9 cellular contexts compared by ENCODE assay signal in genomic region chr12:57783466-57783801, GRCh38. TPM values are rescaled to one million over a fixed set of nuclear protein-coding genes. Genes with fewer than 3 reads are reported as not detected.
DNase-seq lines count a peak whose midpoint lies in the region; ATAC-seq and TF ChIP-seq lines count a peak whose summit lies in the region.
"Had no signal": no experiment of that assay in that cellular context is flagged by ENCODE, and none has a peak within 500 bp of the region (broad histone marks: within the 10 kb centered on the region; RNA-seq: fewer than 3 reads in every experiment).

No MANE protein-coding gene starts in this region.

- POLR2A ChIA-PET in CD4-positive, alpha-beta memory T cell (lab: Charles Lee; ENCODE audit: partially characterized antibody), result interaction anchor here (0.9 to 7.0 kb wide), 13 partner anchors 10 to 158 kb away, joined by 3 to 53 read pairs (median 4); partner anchors contain the start of genes ATP23, CYP27B1, EEF1AKMT3 and MARCHF9

- no peak for ATAC-seq in GM18498 (IDR thresholded peaks at IDR 0.05; ENCODE audit: unreplicated experiment)

- H3K27me3 ChIP-seq in CD4-positive, alpha-beta memory T cell (ENCODE audit: insufficient read depth, low read length), result no peaks in the 10 kb centered on the region
- H3K27me3 ChIP-seq in OCI-LY3 (ENCODE audit: low read depth, low read length), result no peaks in the 10 kb centered on the region
- H3K27me3 ChIP-seq in osteoblast (ENCODE audit: insufficient read depth, low read length), result no peaks in the 10 kb centered on the region

- peak overlapping the region; percentile 95 to 100 (median 99) for H3K27ac Mint-ChIP-seq in CD4-positive, alpha-beta memory T cell

- H3K4me3 ChIP-seq in CD4-positive, alpha-beta memory T cell (ENCODE audit: low read length in 2 of 2), result peak overlapping the region; percentile 92 to 97
- peak overlapping the region; percentile 89 for H3K4me3 ChIP-seq in OCI-LY3 (ENCODE audit: low read length)
- H3K4me3 ChIP-seq in epithelial cell of esophagus (ENCODE audit: low read length), result peak overlapping the region; percentile 74
- peak overlapping the region; percentile 99 for H3K4me3 ChIP-seq in osteoblast (ENCODE audit: insufficient read depth, low read length)

- peaks cover 18 to 39% of the 10 kb centered on the region in 2 donors for H3K36me3 Mint-ChIP-seq in CD4-positive, alpha-beta memory T cell

- H3K27ac ChIP-seq in CD4-positive, alpha-beta memory T cell (ENCODE audit: low read depth, low read length), result peak overlapping the region; percentile 73
- H3K27ac ChIP-seq in OCI-LY3 (ENCODE audit: low read length) (no peak overlapping the region), osteoblast (ENCODE audit: low read depth, low read length) (peak overlapping the region; percentile 86)

- H3K79me2 ChIP-seq in OCI-LY3 (ENCODE audit: low read length) (peaks cover 19% of the 10 kb centered on the region), osteoblast (ENCODE audit: insufficient read depth, low read length) (peaks cover 26% of the 10 kb centered on the region)

- H3K9me3 ChIP-seq in CD4-positive, alpha-beta memory T cell (ENCODE audit: control insufficient read depth in 1 of 2, low read length in 2 of 2), result no peaks in the 10 kb centered on the region
- H3K9me3 ChIP-seq in OCI-LY3 (ENCODE audit: insufficient read depth, low read length) (no peaks in the 10 kb centered on the region), osteoblast (ENCODE audit: low read depth, low read length) (no peaks in the 10 kb centered on the region)

- DNase-seq in CD4-positive, alpha-beta memory T cell, result no peak
- DNase-seq in epithelial cell of esophagus (ENCODE audit: low read depth) (no peak), osteoblast (ENCODE audit: insufficient read length, low spot score, missing footprints) (no peak), hepatic stellate cell (ENCODE audit: low spot score) (no peak), DMS 273 treated with DMSO at 0.1 percent for 48 hours (lab: John Stamatoyannopoulos, UW) (no peak), DMS114 treated with DMSO at 0.1 percent for 48 hours (lab: John Stamatoyannopoulos, UW; ENCODE audit: unreplicated experiment) (no peak)
- DNase-seq: NCI-H526 had no signal

- peaks cover 21% of the 10 kb centered on the region for H3K36me3 ChIP-seq in CD4-positive, alpha-beta memory T cell (ENCODE audit: insufficient read depth, low read length)
- H3K36me3 ChIP-seq in OCI-LY3 (replicated peaks; ENCODE audit: low read depth, low read length) (peaks cover 27% of the 10 kb centered on the region), osteoblast (ENCODE audit: insufficient read depth, low read length) (peaks cover 42% of the 10 kb centered on the region)

- H3K4me3 Mint-ChIP-seq in CD4-positive, alpha-beta memory T cell, result peak overlapping the region; percentile 95 to 100 (median 98)

- peak overlapping the region; percentile 88 for H3K4me2 ChIP-seq in OCI-LY3 (ENCODE audit: low read length)
- H3K4me2 ChIP-seq in osteoblast (ENCODE audit: insufficient read depth, low read length), result peak overlapping the region; percentile 93

- H3K9ac ChIP-seq in OCI-LY3 (ENCODE audit: low read length), result peak overlapping the region; percentile 69

- intact Hi-C loops in CD4-positive, alpha-beta memory T cell (cut with micrococcal nuclease), result loop anchor here (2.0 kb wide), 1 partner anchor 201 kb away; no protein-coding TSS in a partner anchor

- H2AFZ ChIP-seq in OCI-LY3 (ENCODE audit: low read depth, low read length), result no peak overlapping the region
- H2AFZ ChIP-seq in osteoblast (ENCODE audit: low read length), result no peak overlapping the region

- CTCF ChIA-PET in CD4-positive, alpha-beta memory T cell (lab: Charles Lee; ENCODE audit: partially characterized antibody), result interaction anchor here (0.7 to 7.8 kb wide), 15 partner anchors 10 to 325 kb away, joined by 3 to 64 read pairs (median 4); partner anchors contain the start of genes AVIL, CTDSP2, EEF1AKMT3 and METTL1

- peaks cover 43 to 51% (median 47%) of the 10 kb centered on the region in 4 donors for H3K4me1 Mint-ChIP-seq in CD4-positive, alpha-beta memory T cell

- H4K20me1 ChIP-seq in OCI-LY3 (ENCODE audit: insufficient read depth, low read length), result no peaks in the 10 kb centered on the region
- H4K20me1 ChIP-seq in osteoblast (ENCODE audit: insufficient read depth, low read length), result no peaks in the 10 kb centered on the region

- H3K4me1 ChIP-seq in CD4-positive, alpha-beta memory T cell (ENCODE audit: insufficient read depth, low read length), result peaks cover 53% of the 10 kb centered on the region
- H3K4me1 ChIP-seq in OCI-LY3 (ENCODE audit: low read length) (peaks cover 13% of the 10 kb centered on the region), osteoblast (ENCODE audit: insufficient read depth, low read length) (peaks cover 11% of the 10 kb centered on the region)

- TF ChIP-seq CTCF in OCI-LY3 (IDR thresholded peaks at IDR 0.05; ENCODE audit: low read depth, low read length) (no peak), epithelial cell of esophagus (IDR thresholded peaks at IDR 0.05; ENCODE audit: insufficient read depth, low read depth, low read length, missing control alignments) (no peak), osteoblast (IDR thresholded peaks at IDR 0.05; ENCODE audit: extremely low read depth, low read depth, low read length) (no peak)

- H3K27me3 Mint-ChIP-seq in CD4-positive, alpha-beta memory T cell, result no peaks in the 10 kb centered on the region

- peaks cover 0 to 4% (median 0%) of the 10 kb centered on the region in 8 donors for H3K9me3 Mint-ChIP-seq in CD4-positive, alpha-beta memory T cell

RNA-seq across cellular contexts. Expression of gene TSFM, which starts 0.8 kb away (rescaled TPM):
- total RNA-seq in CD4-positive, alpha-beta memory T cell, result 10 to 100 TPM; 18.9 to 22.2 TPM
- polyA plus RNA-seq in CD4-positive, alpha-beta memory T cell, result 10 to 100 TPM; 23.2 to 32.5 TPM
- 18.1 and 18.3 TPM in 2 replicates for total RNA-seq in osteoblast

RNA-seq across cellular contexts. Expression of gene EEF1AKMT3, which starts 11.0 kb away (rescaled TPM):
- total RNA-seq in CD4-positive, alpha-beta memory T cell, result 1 to 10 TPM; 3.1 to 4.9 TPM
- polyA plus RNA-seq in CD4-positive, alpha-beta memory T cell, result 10 to 100 TPM in 1 of 2 donors, 1 to 10 TPM in 1; 5.3 to 12.4 TPM
- 8.3 and 8.8 TPM in 2 replicates for total RNA-seq in osteoblast

RNA-seq across cellular contexts. Expression of gene METTL1, which starts 11.5 kb away (rescaled TPM):
- 10 to 100 TPM in 1 of 2 experiments, 1 to 10 TPM in 1; 9.9 to 10.9 TPM for total RNA-seq in CD4-positive, alpha-beta memory T cell
- polyA plus RNA-seq in CD4-positive, alpha-beta memory T cell, result 10 to 100 TPM; 16.3 to 19.1 TPM
- total RNA-seq in osteoblast, result 2.9 TPM in 2 replicates

RNA-seq across cellular contexts. Expression of gene CYP27B1, which starts 16.6 kb away (rescaled TPM):
- total RNA-seq in CD4-positive, alpha-beta memory T cell, result 1 to 10 TPM in 1 of 2 experiments, under 1 TPM in 1; 0.64 to 1.4 TPM
- under 1 TPM; 0.55 to 0.93 TPM for polyA plus RNA-seq in CD4-positive, alpha-beta memory T cell
- total RNA-seq in osteoblast, result 0.29 and 0.36 TPM in 2 replicates

RNA-seq across cellular contexts. Expression of gene MARCHF9, which starts 28.5 kb away (rescaled TPM):
- total RNA-seq in CD4-positive, alpha-beta memory T cell, result 10 to 100 TPM; 58.0 to 62.8 TPM
- polyA plus RNA-seq in CD4-positive, alpha-beta memory T cell, result 1 to 10 TPM; 3.7 to 8.9 TPM
- total RNA-seq in osteoblast, result 0.59 and 0.72 TPM in 2 replicates
